In the genomic region with DNA sequence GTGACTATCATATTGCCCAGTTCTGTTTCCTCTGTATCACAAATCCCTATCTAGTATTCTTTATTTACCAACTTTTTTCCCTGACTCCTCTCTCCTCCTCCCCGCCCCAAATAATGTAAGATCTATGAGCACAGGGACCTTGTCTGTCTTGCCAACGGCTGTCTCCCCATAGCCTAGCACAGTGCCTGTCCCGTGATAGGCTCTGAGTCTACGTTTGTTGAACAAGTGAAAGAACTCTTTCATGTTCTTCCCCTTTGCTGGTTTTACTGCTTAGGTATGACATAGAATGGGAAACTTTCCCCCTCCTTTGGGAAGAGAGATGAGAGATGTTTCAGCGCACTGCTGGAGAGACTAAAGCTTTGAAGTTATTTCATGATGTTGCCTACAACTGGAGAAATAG, we compare ENCODE assay signal across 30 cellular contexts.
"Had no signal": no experiment of that assay in that cellular context is flagged by ENCODE, and none has a peak within 500 bp of the region (broad histone marks: within the 10 kb centered on the region; RNA-seq: fewer than 3 reads in every experiment).

No MANE protein-coding gene starts in this region.

- H3K4me2 ChIP-seq: smooth muscle cell had no signal

- H2AFZ ChIP-seq: parathyroid adenoma had no signal

- DNase-seq: naive B cell; naive thymus-derived CD8-positive, alpha-beta T cell; nephron progenitor cell; occipital lobe; ovary; psoas muscle; right cardiac atrium; spleen; stimulated activated CD4-positive, alpha-beta T cell treated with anti-CD3 and anti-CD28 coated beads, Interleukin-12 subunit alpha, Interleukin-12 subunit beta, amount 100 ng/mL, for 4 hours; stimulated activated CD4-positive, alpha-beta T cell treated with anti-CD3 and anti-CD28 coated beads, Interleukin-1b, Interleukin-23, amount 100 ng/mL, for 48 hours; stimulated activated CD4-positive, alpha-beta T cell treated with anti-CD3 and anti-CD28 coated beads, Interleukin-4, amount 100 ng/mL, for 1 hour; stimulated activated CD4-positive, alpha-beta T cell treated with anti-CD3 and anti-CD28 coated beads, Interleukin-4, amount 100 ng/mL, for 4 hours; stimulated activated CD8-positive, alpha-beta memory T cell treated with anti-CD3 and anti-CD28 coated beads, Interleukin-4, amount 100 ng/mL, for 48 hours; stimulated activated naive CD4-positive, alpha-beta T cell; stimulated activated naive CD8-positive, alpha-beta T cell treated with anti-CD3 and anti-CD28 coated beads, Interleukin-15, amount 100 ng/mL, for 72 hours; stimulated activated naive CD8-positive, alpha-beta T cell treated with anti-CD3 and anti-CD28 coated beads, Interleukin-15, Interleukin-2, amounts not matched to agents 100 U/mL and 50 U/mL, for 24 hours; thyroid gland; trophoblast cell; upper lobe of left lung had no signal

- H3K9me3 ChIP-seq: ovary, psoas muscle, spleen, thoracic aorta, thyroid gland, tibial nerve, upper lobe of left lung, vagina had no signal

- H3K27ac ChIP-seq: ovary, parathyroid adenoma, psoas muscle, skin epidermis, spleen, thoracic aorta, thyroid gland, tibial nerve, upper lobe of left lung, vagina had no signal

- H3K4me1 Mint-ChIP-seq: naive B cell; naive thymus-derived CD8-positive, alpha-beta T cell; neural crest cell; stimulated activated memory B cell treated with anti-CD40 and anti-IgM and Interleukin-4, amounts not matched to agents 10 μg/mL and 1 μg/mL and 100 μg/mL, for 72 hours; stimulated activated naive CD8-positive, alpha-beta T cell treated with anti-CD3 and anti-CD28 coated beads, Interleukin-15, amount 100 ng/mL, for 72 hours had no signal

- H3K27me3 Mint-ChIP-seq: stimulated activated memory B cell treated with anti-CD40 and anti-IgM and Interleukin-4, amounts not matched to agents 10 μg/mL and 1 μg/mL and 100 μg/mL, for 72 hours had no signal

- H3K36me3 Mint-ChIP-seq: naive B cell; naive thymus-derived CD8-positive, alpha-beta T cell; natural killer cell treated with Interleukin-12 subunit alpha and Interleukin-12 subunit beta and Interleukin-15 and Interleukin-18, amount 100 ng/mL, for 72 hours; stimulated activated memory B cell treated with anti-CD40 and anti-IgM and Interleukin-4, amounts not matched to agents 10 μg/mL and 1 μg/mL and 100 μg/mL, for 72 hours had no signal

- H3K9me3 Mint-ChIP-seq: naive thymus-derived CD8-positive, alpha-beta T cell; natural killer cell treated with Interleukin-12 subunit alpha and Interleukin-12 subunit beta and Interleukin-15 and Interleukin-18, amount 100 ng/mL, for 72 hours; nephron progenitor cell; stimulated activated memory B cell treated with anti-CD40 and anti-IgM and Interleukin-4, amounts not matched to agents 10 μg/mL and 1 μg/mL and 100 μg/mL, for 72 hours; stimulated activated naive CD8-positive, alpha-beta T cell treated with anti-CD3 and anti-CD28 coated beads, Interleukin-15, amount 100 ng/mL, for 72 hours had no signal

- H3K4me3 Mint-ChIP-seq: naive thymus-derived CD8-positive, alpha-beta T cell; natural killer cell treated with Interleukin-12 subunit alpha and Interleukin-12 subunit beta and Interleukin-15 and Interleukin-18, amount 100 ng/mL, for 72 hours; nephron progenitor cell; neural crest cell; stimulated activated memory B cell treated with anti-CD40 and anti-IgM and Interleukin-4, amounts not matched to agents 10 μg/mL and 1 μg/mL and 100 μg/mL, for 72 hours; stimulated activated naive CD8-positive, alpha-beta T cell treated with anti-CD3 and anti-CD28 coated beads, Interleukin-15, amount 100 ng/mL, for 72 hours had no signal

- H3K79me2 ChIP-seq: parathyroid adenoma had no signal

- H3K4me3 ChIP-seq: ovary, psoas muscle, skin epidermis, smooth muscle cell, spleen, thoracic aorta, thyroid gland, tibial nerve, upper lobe of left lung, vagina had no signal

- FAIRE-seq: urothelium cell line had no signal

- H3K36me3 ChIP-seq: ovary, spleen, thoracic aorta, thyroid gland, tibial nerve, upper lobe of left lung, vagina had no signal

- H3K4me1 ChIP-seq: parathyroid adenoma, psoas muscle, spleen, thyroid gland, tibial nerve, upper lobe of left lung, vagina had no signal

- H3K27ac Mint-ChIP-seq: naive thymus-derived CD8-positive, alpha-beta T cell; natural killer cell treated with Interleukin-12 subunit alpha and Interleukin-12 subunit beta and Interleukin-15 and Interleukin-18, amount 100 ng/mL, for 72 hours; nephron progenitor cell; progenitor cell of endocrine pancreas; stimulated activated memory B cell treated with anti-CD40 and anti-IgM and Interleukin-4, amounts not matched to agents 10 μg/mL and 1 μg/mL and 100 μg/mL, for 72 hours; stimulated activated naive CD8-positive, alpha-beta T cell treated with anti-CD3 and anti-CD28 coated beads, Interleukin-15, amount 100 ng/mL, for 72 hours had no signal

- H3K27me3 ChIP-seq: ovary, thyroid gland, tibial nerve, upper lobe of left lung, vagina had no signal

- H3K9ac ChIP-seq: parathyroid adenoma had no signal
